Comparison of ENCODE assay signal across 20 cellular contexts in the genomic region with DNA sequence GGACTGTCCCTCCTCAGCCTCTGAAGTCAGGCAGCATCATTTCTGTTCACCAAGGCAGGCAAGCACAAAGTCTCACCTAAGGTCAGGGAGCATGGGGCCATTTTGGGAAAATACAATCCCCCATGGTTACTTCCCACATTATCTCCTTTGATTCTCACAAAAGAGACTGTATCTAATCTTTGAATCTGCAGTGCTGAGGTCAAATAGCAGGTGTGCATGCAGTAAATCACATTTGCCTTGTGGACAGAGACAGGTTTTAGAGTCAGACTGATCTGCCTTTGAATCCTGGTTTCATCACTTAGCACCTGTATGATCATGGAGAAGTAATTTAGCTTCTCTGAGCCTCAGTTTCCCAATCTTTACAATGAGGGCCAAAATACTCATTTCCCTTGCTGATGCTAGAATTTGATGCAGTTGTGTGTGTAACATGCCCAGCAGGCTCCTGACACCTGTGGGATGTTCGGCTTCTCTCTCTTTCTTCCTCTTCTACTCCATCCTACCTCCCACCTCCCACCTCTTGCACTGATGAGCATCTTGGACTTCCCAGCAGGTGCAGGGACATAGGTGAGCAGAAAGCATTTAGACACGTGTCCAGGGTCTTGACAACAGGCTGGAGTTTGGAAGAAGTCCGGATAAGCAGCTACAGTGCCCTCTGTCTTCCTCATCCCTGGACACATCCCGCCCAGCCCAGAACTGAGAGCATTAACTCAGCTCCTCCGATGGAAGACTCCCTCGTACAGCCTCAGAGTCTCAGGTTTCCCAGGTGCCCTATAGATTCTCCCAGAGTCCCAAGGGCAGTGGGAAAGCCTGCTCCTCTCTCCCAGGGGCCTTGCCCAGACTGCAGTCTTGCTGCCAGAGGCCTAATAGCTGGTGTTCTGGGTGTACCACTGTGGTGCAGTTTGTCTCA. TPM values are rescaled to one million over a fixed set of nuclear protein-coding genes. Genes with fewer than 3 reads are reported as not detected.
DNase-seq lines count a peak whose midpoint lies in the region; ATAC-seq and TF ChIP-seq lines count a peak whose summit lies in the region.
"Had no signal": no experiment of that assay in that cellular context is flagged by ENCODE, and none has a peak within 500 bp of the region (broad histone marks: within the 10 kb centered on the region; RNA-seq: fewer than 3 reads in every experiment).

No MANE protein-coding gene starts in this region.

- TF ChIP-seq CTCF in SK-N-SH (IDR thresholded peaks at IDR 0.05) (no peak), gastroesophageal sphincter (IDR thresholded peaks at IDR 0.05) (no peak), psoas muscle (IDR thresholded peaks at IDR 0.05) (no peak), tibial artery (IDR thresholded peaks at IDR 0.05) (no peak)

- CTCF ChIA-PET in SK-N-SH (lab: Yijun Ruan, JAX) = interaction anchor here (0.8 to 8.4 kb wide), 8 partner anchors 27 to 771 kb away, joined by 3 to 187 read pairs (median 5); no protein-coding TSS in a partner anchor

- no peak for TF ChIP-seq RAD21 in SK-N-SH (IDR thresholded peaks at IDR 0.05; ENCODE audit: low read length)

- H3K4me2 ChIP-seq in SK-N-SH = no peak overlapping the region

- DNase-seq in SK-N-SH (no peak), psoas muscle (no peak), tibial artery (no peak), cerebellum (ENCODE audit: low spot score) (no peak), DMS79 treated with DMSO at 0.1 percent for 48 hours (lab: John Stamatoyannopoulos, UW) (no peak)
- DNase-seq: 8988T; Caco-2; CD4-positive, alpha-beta T cell; GF-D8; KG1; MV-4-11; NCI-H187 treated with DMSO at 0.1 percent for 48 hours; NCI-H226; NCI-H524; NCI-H82; RPMI8226; SHP77 treated with DMSO at 0.1 percent for 48 hours had no signal

- ATAC-seq in SK-N-SH treated with all-trans-retinoic acid at 6 μM for 48 hours (no peak), gastroesophageal sphincter (no peak), psoas muscle (no peak), HG03097 (IDR thresholded peaks at IDR 0.05; ENCODE audit: low FRiP score, unreplicated experiment) (no peak)

- H3K9me3 ChIP-seq in SK-N-SH (no peaks in the 10 kb centered on the region), gastroesophageal sphincter (no peaks in the 10 kb centered on the region), psoas muscle (no peaks in the 10 kb centered on the region), tibial artery (no peaks in the 10 kb centered on the region)
- H3K9me3 ChIP-seq: Caco-2 had no signal

- H3K36me3 ChIP-seq in SK-N-SH (replicated peaks in 1 of 2; ENCODE audit: control insufficient read depth in 1 of 2, insufficient read depth in 2 of 2, low read length in 1 of 2) (no peaks in the 10 kb centered on the region), gastroesophageal sphincter (peaks cover 0 to 12% of the 10 kb centered on the region in 2 donors), psoas muscle (ENCODE audit: insufficient read depth in 1 of 2, low read depth in 1 of 2) (no peaks in the 10 kb centered on the region), tibial artery (peaks cover 3 to 16% (median 11%) of the 10 kb centered on the region in 3 donors)

- H2AFZ ChIP-seq in SK-N-SH (ENCODE audit: low read depth) = no peak overlapping the region

- TF ChIP-seq POLR2A in gastroesophageal sphincter (IDR thresholded peaks at IDR 0.05) = no peak

- H3K27me3 ChIP-seq in SK-N-SH (ENCODE audit: insufficient read depth) (no peaks in the 10 kb centered on the region), gastroesophageal sphincter (no peaks in the 10 kb centered on the region), psoas muscle (ENCODE audit: insufficient read depth in 3 of 3, low read length in 2 of 3) (no peaks in the 10 kb centered on the region), tibial artery (no peaks in the 10 kb centered on the region)

- no peaks in the 10 kb centered on the region for H3K79me2 ChIP-seq in SK-N-SH (ENCODE audit: insufficient read depth)

- WGBS in SK-N-SH (ENCODE audit: low lambda C conversion rate) = 89% methylated on average over 6 of the region's 6 CpGs
- 100% methylated on average over 1 of the region's 6 CpGs; no CpG with 5 or more reads in 1 of the 2 donors for WGBS in gastroesophageal sphincter (ENCODE audit: low coverage in 1 of 2), 2 donors
- WGBS in psoas muscle, 3 donors = 80 to 86% (median 86%) methylated on average over 6 of the region's 6 CpGs

- TF ChIP-seq EP300 in SK-N-SH (IDR thresholded peaks at IDR 0.05; ENCODE audit: borderline replicate concordance in 1 of 2, low read depth in 1 of 2, low read length in 1 of 2) (no peak), gastroesophageal sphincter (IDR thresholded peaks at IDR 0.05) (no peak)

- POLR2A ChIA-PET in SK-N-SH (lab: Yijun Ruan, JAX) = interaction anchor here (0.6 kb wide), 1 partner anchor 12 kb away, joined by 3 read pairs; no protein-coding TSS in a partner anchor

- no peaks in the 10 kb centered on the region for H4K20me1 ChIP-seq in SK-N-SH (ENCODE audit: insufficient read depth)

- no peaks in the 10 kb centered on the region for H3F3A ChIP-seq in SK-N-SH (replicated peaks; ENCODE audit: insufficient read depth)

- no peaks in the 10 kb centered on the region for H3K9me2 ChIP-seq in SK-N-SH

- H3K27ac ChIP-seq in SK-N-SH (ENCODE audit: low read depth in 2 of 2, low read length in 1 of 2) (no peak overlapping the region), gastroesophageal sphincter (peak overlapping the region in 3 of 4 donors; percentile 66 to 83 (median 79)), psoas muscle (peak overlapping the region; percentile 59), tibial artery (peak overlapping the region; percentile 80 to 87)

- intact Hi-C loops in psoas muscle (cut with DNase I) = loop anchor here (5.0 to 10.0 kb wide), 4 partner anchors 84 to 774 kb away; a partner anchor contains a TSS
- intact Hi-C loops in tibial artery (cut with DNase I; ENCODE audit: low total_unique reads) = loop anchor here (5.0 to 10.0 kb wide), 4 partner anchors 84 to 417 kb away; a partner anchor contains a TSS

- no peak overlapping the region for H3K4me3 ChIP-seq in SK-N-SH (ENCODE audit: low read depth in 2 of 2, low read length in 1 of 2)
- no peak overlapping the region for H3K4me3 ChIP-seq in gastroesophageal sphincter
- H3K4me3 ChIP-seq in psoas muscle = no peak overlapping the region
- H3K4me3 ChIP-seq in tibial artery = no peak overlapping the region

- H3K4me1 ChIP-seq in SK-N-SH (ENCODE audit: control insufficient read depth in 1 of 2, insufficient read depth in 2 of 2, low read depth in 1 of 2, low read length in 1 of 2) = peaks cover 0 to 26% of the 10 kb centered on the region in 2 experiments; a peak in 1 of 4 replicates
- H3K4me1 ChIP-seq in gastroesophageal sphincter = peaks cover 0 to 49% (median 24%) of the 10 kb centered on the region in 3 donors
- H3K4me1 ChIP-seq in psoas muscle = peaks cover 17% of the 10 kb centered on the region
- peaks cover 0 to 43% (median 26%) of the 10 kb centered on the region in 4 donors for H3K4me1 ChIP-seq in tibial artery

- H3K9ac ChIP-seq in SK-N-SH = no peak overlapping the region

TF ChIP-seq in SK-N-SH, 30 proteins besides CTCF, POLR2A, EP300 and RAD21:
- TF ChIP-seq TEAD4 (IDR thresholded peaks at IDR 0.05; ENCODE audit: borderline replicate concordance, insufficient read depth) (no peak), GATA2 (CRISPR knock-in tag; IDR thresholded peaks at IDR 0.05) (peak; percentile 29)
- TF ChIP-seq, protein P1, sequence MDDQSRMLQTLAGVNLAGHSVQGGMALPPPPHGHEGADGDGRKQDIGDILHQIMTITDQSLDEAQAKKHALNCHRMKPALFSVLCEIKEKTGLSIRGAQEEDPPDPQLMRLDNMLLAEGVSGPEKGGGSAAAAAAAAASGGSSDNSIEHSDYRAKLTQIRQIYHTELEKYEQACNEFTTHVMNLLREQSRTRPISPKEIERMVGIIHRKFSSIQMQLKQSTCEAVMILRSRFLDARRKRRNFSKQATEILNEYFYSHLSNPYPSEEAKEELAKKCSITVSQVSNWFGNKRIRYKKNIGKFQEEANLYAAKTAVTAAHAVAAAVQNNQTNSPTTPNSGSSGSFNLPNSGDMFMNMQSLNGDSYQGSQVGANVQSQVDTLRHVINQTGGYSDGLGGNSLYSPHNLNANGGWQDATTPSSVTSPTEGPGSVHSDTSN (IDR thresholded peaks at IDR 0.05) = no peak

TF ChIP-seq in SK-N-SH treated with all-trans-retinoic acid at 6 μM for 48 hours, 23 proteins besides CTCF, POLR2A, EP300 and RAD21 (continues in another document):
- TF ChIP-seq, protein P2, sequence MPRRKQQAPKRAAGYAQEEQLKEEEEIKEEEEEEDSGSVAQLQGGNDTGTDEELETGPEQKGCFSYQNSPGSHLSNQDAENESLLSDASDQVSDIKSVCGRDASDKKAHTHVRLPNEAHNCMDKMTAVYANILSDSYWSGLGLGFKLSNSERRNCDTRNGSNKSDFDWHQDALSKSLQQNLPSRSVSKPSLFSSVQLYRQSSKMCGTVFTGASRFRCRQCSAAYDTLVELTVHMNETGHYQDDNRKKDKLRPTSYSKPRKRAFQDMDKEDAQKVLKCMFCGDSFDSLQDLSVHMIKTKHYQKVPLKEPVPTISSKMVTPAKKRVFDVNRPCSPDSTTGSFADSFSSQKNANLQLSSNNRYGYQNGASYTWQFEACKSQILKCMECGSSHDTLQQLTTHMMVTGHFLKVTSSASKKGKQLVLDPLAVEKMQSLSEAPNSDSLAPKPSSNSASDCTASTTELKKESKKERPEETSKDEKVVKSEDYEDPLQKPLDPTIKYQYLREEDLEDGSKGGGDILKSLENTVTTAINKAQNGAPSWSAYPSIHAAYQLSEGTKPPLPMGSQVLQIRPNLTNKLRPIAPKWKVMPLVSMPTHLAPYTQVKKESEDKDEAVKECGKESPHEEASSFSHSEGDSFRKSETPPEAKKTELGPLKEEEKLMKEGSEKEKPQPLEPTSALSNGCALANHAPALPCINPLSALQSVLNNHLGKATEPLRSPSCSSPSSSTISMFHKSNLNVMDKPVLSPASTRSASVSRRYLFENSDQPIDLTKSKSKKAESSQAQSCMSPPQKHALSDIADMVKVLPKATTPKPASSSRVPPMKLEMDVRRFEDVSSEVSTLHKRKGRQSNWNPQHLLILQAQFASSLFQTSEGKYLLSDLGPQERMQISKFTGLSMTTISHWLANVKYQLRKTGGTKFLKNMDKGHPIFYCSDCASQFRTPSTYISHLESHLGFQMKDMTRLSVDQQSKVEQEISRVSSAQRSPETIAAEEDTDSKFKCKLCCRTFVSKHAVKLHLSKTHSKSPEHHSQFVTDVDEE (CRISPR knock-in tag; IDR thresholded peaks at IDR 0.05) = no peak

RNA-seq across cellular contexts. Expression of a gene that starts 18.9 kb away (rescaled TPM):
- polyA plus RNA-seq in SK-N-SH (2012; rRNA removed) (59.6 and 78.7 TPM in 2 replicates), psoas muscle (10 to 100 TPM; 59.3 to 72.0 (median 60.1) TPM)
- polyA plus RNA-seq in SK-N-SH (2012; cell fraction: cytosol; rRNA removed) = 61.0 and 62.1 TPM in 2 replicates
- polyA plus RNA-seq in SK-N-SH (2012; cell fraction: nucleus; rRNA removed) = 16.5 and 24.2 TPM in 2 replicates
- total RNA-seq in gastroesophageal sphincter (100 to 1,000 TPM in 1 of 4 donors, 10 to 100 TPM in 3; 42.8 to 113 (median 75.7) TPM), psoas muscle (10 to 100 TPM; 60.6 to 74.9 (median 66.7) TPM), cerebellum (9.5 TPM)

RNA-seq across cellular contexts. Expression of a gene that starts 37.0 kb away (rescaled TPM):
- polyA plus RNA-seq in SK-N-SH (2012; rRNA removed) (23.1 and 34.8 TPM in 2 replicates), psoas muscle (1 to 10 TPM; 2.8 to 5.6 (median 3.3) TPM)
- polyA plus RNA-seq in SK-N-SH (2012; cell fraction: cytosol; rRNA removed) = 18.3 and 25.0 TPM in 2 replicates
- 20.5 and 26.9 TPM in 2 replicates for polyA plus RNA-seq in SK-N-SH (2012; cell fraction: nucleus; rRNA removed)
- total RNA-seq in gastroesophageal sphincter (1 to 10 TPM; 2.8 to 6.0 (median 3.4) TPM), psoas muscle (1 to 10 TPM; 1.1 to 2.3 (median 1.9) TPM), cerebellum (17.2 TPM)

Comparison
In these comparisons a context has a peak if more than half of its experiments do, and no peak if none do; other contexts are left out.
1. H3K27ac ChIP-seq: peak in gastroesophageal sphincter (3 of 4), psoas muscle (single experiment) and tibial artery (2 of 2); none in SK-N-SH (0 of 2).